In the genomic region with DNA sequence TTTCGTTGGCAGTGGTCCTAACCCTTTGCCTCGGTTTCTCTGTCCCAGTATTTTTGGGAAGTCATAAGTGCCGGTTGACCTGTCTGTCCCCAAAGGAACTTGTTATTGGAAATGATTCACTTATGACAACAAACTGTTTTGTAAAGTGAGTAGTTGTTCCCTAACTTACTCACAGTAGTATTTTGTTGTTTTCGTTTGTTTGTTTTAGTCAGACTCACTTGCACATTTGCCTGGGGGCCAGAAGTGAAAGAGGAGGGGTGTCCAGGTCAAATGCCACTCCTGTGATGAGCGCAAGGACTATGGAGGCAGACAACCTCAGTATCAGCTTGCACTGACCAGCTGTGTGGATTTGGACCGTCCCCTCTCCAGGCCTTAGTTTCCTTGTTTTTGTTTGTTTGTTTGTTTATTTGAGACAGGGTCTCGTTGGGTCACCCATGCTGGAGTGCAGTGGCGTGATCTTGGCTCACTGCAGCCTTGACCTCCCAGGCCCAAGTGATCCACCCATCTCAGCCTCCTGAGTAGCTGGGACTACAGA, we compare ENCODE assay signal across 34 cellular contexts. TPM values are rescaled to one million over a fixed set of nuclear protein-coding genes. Genes with fewer than 3 reads are reported as not detected.
"Had no signal": no experiment of that assay in that cellular context is flagged by ENCODE, and none has a peak within 500 bp of the region (broad histone marks: within the 10 kb centered on the region; RNA-seq: fewer than 3 reads in every experiment).

No MANE protein-coding gene starts in this region.

- H3K27me3 Mint-ChIP-seq: activated CD4-positive, alpha-beta memory T cell treated with anti-CD3 and anti-CD28 coated beads for 36 hours; activated CD4-positive, alpha-beta T cell treated with anti-CD3 and anti-CD28 coated beads, Interleukin-2, amount 10 ng/mL, durations not matched to agents 24 days and 14 days; activated naive CD8-positive, alpha-beta T cell treated with anti-CD3 and anti-CD28 coated beads, Interleukin-2, amount 50 U/mL, for 24 hours; activated T-cell treated with anti-CD3 and anti-CD28 coated beads, Interleukin-2, amount 50 U/mL, for 24 hours; naive B cell; stimulated activated naive CD8-positive, alpha-beta T cell treated with anti-CD3 and anti-CD28 coated beads, Interleukin-15, Interleukin-2, amounts not matched to agents 100 ng/mL and 50 ng/mL, for 24 hours had no signal

- H3K27ac ChIP-seq: heart left ventricle, parathyroid adenoma, psoas muscle, sigmoid colon, thoracic aorta, vagina had no signal

- H3K27me3 ChIP-seq: heart left ventricle, sigmoid colon, vagina had no signal

- ATAC-seq: activated naive CD8-positive, alpha-beta T cell treated with anti-CD3 and anti-CD28 coated beads, Interleukin-2, amount 50 U/mL, for 24 hours; heart left ventricle; left colon; psoas muscle; stimulated activated effector memory CD8-positive, alpha-beta T cell treated with anti-CD3 and anti-CD28 coated beads, Interleukin-12 subunit alpha, Interleukin-12 subunit beta, amount 100 ng/mL, for 72 hours had no signal

- H3K36me3 ChIP-seq: heart left ventricle, sigmoid colon, thoracic aorta, vagina had no signal

- H3K27ac Mint-ChIP-seq: activated CD4-positive, alpha-beta memory T cell treated with anti-CD3 and anti-CD28 coated beads for 36 hours; activated CD4-positive, alpha-beta T cell treated with anti-CD3 and anti-CD28 coated beads, Interleukin-2, amount 10 ng/mL, durations not matched to agents 24 days and 14 days; activated naive CD8-positive, alpha-beta T cell treated with anti-CD3 and anti-CD28 coated beads, Interleukin-2, amount 50 U/mL, for 24 hours; activated T-cell treated with anti-CD3 and anti-CD28 coated beads, Interleukin-2, amount 50 U/mL, for 24 hours; immature natural killer cell; mesothelial cell of epicardium; naive B cell; stimulated activated effector memory CD8-positive, alpha-beta T cell treated with anti-CD3 and anti-CD28 coated beads, Interleukin-12 subunit alpha, Interleukin-12 subunit beta, amount 100 ng/mL, for 72 hours; stimulated activated naive CD8-positive, alpha-beta T cell treated with anti-CD3 and anti-CD28 coated beads, Interleukin-15, Interleukin-2, amounts not matched to agents 100 ng/mL and 50 ng/mL, for 24 hours had no signal

- H3K9ac ChIP-seq: parathyroid adenoma had no signal

- FAIRE-seq: colon, kidney, small intestine had no signal

- DNase-seq: activated CD4-positive, alpha-beta memory T cell treated with anti-CD3 and anti-CD28 coated beads for 36 hours; activated CD4-positive, alpha-beta T cell treated with anti-CD3 and anti-CD28 coated beads, Interleukin-2, amount 10 ng/mL, durations not matched to agents 24 days and 14 days; activated CD4-positive, CD25-positive, alpha-beta regulatory T cell treated with anti-CD3 and anti-CD28 coated beads, Interleukin-2, amount 50 U/mL, for 72 hours; activated CD8-positive, alpha-beta memory T cell treated with anti-CD3 and anti-CD28 coated beads, Interleukin-2, amount 50 U/mL, for 48 hours; activated gamma-delta T cell treated with Interleukin-2 at 50 U/mL for 16 hours; activated naive CD4-positive, alpha-beta T cell treated with anti-CD3 and anti-CD28 coated beads, Interleukin-2, amount 50 U/mL, for 16 hours; activated naive CD8-positive, alpha-beta T cell treated with anti-CD3 and anti-CD28 coated beads, Interleukin-2, amount 50 U/mL, for 24 hours; activated T-cell treated with anti-CD3 and anti-CD28 coated beads, Interleukin-2, amount 50 U/mL, for 24 hours; amygdala; effector memory CD4-positive, alpha-beta T cell; erythroblast; heart left ventricle; hypothalamus; immature natural killer cell; kidney; left colon; mammary epithelial cell; naive B cell; occipital lobe; psoas muscle; sigmoid colon; small intestine; stimulated activated CD4-positive, alpha-beta T cell treated with anti-CD3 and anti-CD28 coated beads, Interleukin-4, amount 100 ng/mL, for 24 hours; T-helper 2 cell; trophoblast cell had no signal

- H3K4me1 ChIP-seq: psoas muscle, sigmoid colon, vagina had no signal

- H3K4me3 Mint-ChIP-seq: activated CD4-positive, alpha-beta memory T cell treated with anti-CD3 and anti-CD28 coated beads for 36 hours; activated CD4-positive, alpha-beta T cell treated with anti-CD3 and anti-CD28 coated beads, Interleukin-2, amount 10 ng/mL, durations not matched to agents 24 days and 14 days; activated naive CD8-positive, alpha-beta T cell treated with anti-CD3 and anti-CD28 coated beads, Interleukin-2, amount 50 U/mL, for 24 hours; activated T-cell treated with anti-CD3 and anti-CD28 coated beads, Interleukin-2, amount 50 U/mL, for 24 hours; immature natural killer cell; mesothelial cell of epicardium; naive B cell; neural crest cell; stimulated activated effector memory CD8-positive, alpha-beta T cell treated with anti-CD3 and anti-CD28 coated beads, Interleukin-12 subunit alpha, Interleukin-12 subunit beta, amount 100 ng/mL, for 72 hours; stimulated activated naive CD8-positive, alpha-beta T cell treated with anti-CD3 and anti-CD28 coated beads, Interleukin-15, Interleukin-2, amounts not matched to agents 100 ng/mL and 50 ng/mL, for 24 hours had no signal

- H3K4me3 ChIP-seq: heart left ventricle, psoas muscle, sigmoid colon, thoracic aorta, vagina had no signal

- H3K4me1 Mint-ChIP-seq: immature natural killer cell, mesothelial cell of epicardium, naive B cell, neural crest cell had no signal

- H3K36me3 Mint-ChIP-seq: activated CD4-positive, alpha-beta memory T cell treated with anti-CD3 and anti-CD28 coated beads for 36 hours; immature natural killer cell; mesothelial cell of epicardium; naive B cell; stimulated activated effector memory CD8-positive, alpha-beta T cell treated with anti-CD3 and anti-CD28 coated beads, Interleukin-12 subunit alpha, Interleukin-12 subunit beta, amount 100 ng/mL, for 72 hours had no signal

- H3K9me3 ChIP-seq: psoas muscle, sigmoid colon, thoracic aorta, vagina had no signal

- H2AFZ ChIP-seq: parathyroid adenoma had no signal

- H3K9me3 Mint-ChIP-seq: activated CD4-positive, alpha-beta memory T cell treated with anti-CD3 and anti-CD28 coated beads for 36 hours; activated T-cell treated with anti-CD3 and anti-CD28 coated beads, Interleukin-2, amount 50 U/mL, for 24 hours; naive B cell; neural crest cell; stimulated activated effector memory CD8-positive, alpha-beta T cell treated with anti-CD3 and anti-CD28 coated beads, Interleukin-12 subunit alpha, Interleukin-12 subunit beta, amount 100 ng/mL, for 72 hours; stimulated activated naive CD8-positive, alpha-beta T cell treated with anti-CD3 and anti-CD28 coated beads, Interleukin-15, Interleukin-2, amounts not matched to agents 100 ng/mL and 50 ng/mL, for 24 hours had no signal

- H3K79me2 ChIP-seq: parathyroid adenoma had no signal

RNA-seq across cellular contexts. Expression of a gene that starts 47.3 kb away (rescaled TPM):
- total RNA-seq: left colon, mammary epithelial cell, psoas muscle, subcutaneous adipose tissue, thoracic aorta had no signal
- polyA plus RNA-seq: heart left ventricle, mammary epithelial cell had no signal
